ENCODE assay signal across 20 cellular contexts in the genomic region with DNA sequence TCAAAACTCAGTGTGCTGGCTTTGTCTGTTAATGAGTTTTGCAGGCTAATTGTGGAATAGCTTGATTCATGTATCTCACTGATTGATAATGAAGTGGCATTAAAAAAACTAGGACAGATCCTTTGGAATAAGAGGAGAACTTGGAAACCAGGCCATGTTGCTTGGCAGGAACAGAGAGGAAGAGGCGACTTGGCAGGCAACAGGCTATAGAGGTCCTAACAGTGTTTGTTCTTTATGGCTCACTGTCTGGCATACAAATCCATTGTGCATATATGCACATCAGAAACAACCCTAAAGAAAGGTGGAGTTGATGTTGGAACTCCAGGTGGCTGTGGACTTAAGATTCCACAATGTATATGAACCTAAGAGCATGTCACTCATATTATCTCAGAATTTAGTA. TPM values are rescaled to one million over a fixed set of nuclear protein-coding genes. Genes with fewer than 3 reads are reported as not detected.
DNase-seq lines count a peak whose midpoint lies in the region; ATAC-seq and FAIRE-seq lines count a peak whose summit lies in the region.
"Had no signal": no experiment of that assay in that cellular context is flagged by ENCODE, and none has a peak within 500 bp of the region (broad histone marks: within the 10 kb centered on the region; RNA-seq: fewer than 3 reads in every experiment).

No MANE protein-coding gene starts in this region.

- H3K4me3 Mint-ChIP-seq in activated T-helper 2 cell treated with anti-CD3 and anti-CD28 coated beads, Interferon-gamma antibody, Interleukin-2, Interleukin-4, amounts not matched to agents 10 μg/mL and 5 μg/mL and 100 μg/mL, durations not matched to agents 14 hours and 24 hours and 36 hours (ENCODE audit: low read depth), result no peak overlapping the region
- H3K4me3 Mint-ChIP-seq: CD4-positive, alpha-beta memory T cell; HFFc6 had no signal

- H3K27ac Mint-ChIP-seq in activated T-helper 2 cell treated with anti-CD3 and anti-CD28 coated beads, Interferon-gamma antibody, Interleukin-2, Interleukin-4, amounts not matched to agents 10 μg/mL and 5 μg/mL and 100 μg/mL, durations not matched to agents 14 hours and 24 hours and 36 hours, result no peak overlapping the region
- H3K27ac Mint-ChIP-seq: CD4-positive, alpha-beta memory T cell; HFFc6 had no signal

- H3K9me3 Mint-ChIP-seq in activated T-helper 2 cell treated with anti-CD3 and anti-CD28 coated beads, Interferon-gamma antibody, Interleukin-2, Interleukin-4, amounts not matched to agents 10 μg/mL and 5 μg/mL and 100 μg/mL, durations not matched to agents 14 hours and 24 hours and 36 hours, result no peaks in the 10 kb centered on the region
- H3K9me3 Mint-ChIP-seq: HFFc6 had no signal

- H3K36me3 ChIP-seq in MG63, result no peaks in the 10 kb centered on the region
- H3K36me3 ChIP-seq: HAP-1 had no signal

- H3K4me3 ChIP-seq in MG63, result no peak overlapping the region
- H3K4me3 ChIP-seq: HAP-1 had no signal

- no peaks in the 10 kb centered on the region for H3K27me3 ChIP-seq in MG63

- DNase-seq in MG63 (peak; percentile 14), left colon (no peak), pons (ENCODE audit: low spot score) (peak; percentile 22), RCC 7860 (ENCODE audit: low spot score) (no peak)
- no peak for DNase-seq in activated T-helper 2 cell treated with anti-CD3 and anti-CD28 coated beads, Interferon-gamma antibody, Interleukin-2, Interleukin-4, amounts not matched to agents 10 μg/mL and 5 μg/mL and 100 μg/mL, durations not matched to agents 14 hours and 24 hours and 36 hours (ENCODE audit: low spot score)
- no peak for DNase-seq in stimulated activated CD8-positive, alpha-beta memory T cell treated with anti-CD3 and anti-CD28 coated beads, Interleukin-4, amount 100 ng/mL, for 48 hours
- DNase-seq: Calu3; CD4-positive, alpha-beta memory T cell; COR-L47; DMS53; DMS79 treated with DMSO at 0.1 percent for 48 hours; GOT3; HFFc6 had no signal

- no peaks in the 10 kb centered on the region for H3K27me3 Mint-ChIP-seq in activated T-helper 2 cell treated with anti-CD3 and anti-CD28 coated beads, Interferon-gamma antibody, Interleukin-2, Interleukin-4, amounts not matched to agents 10 μg/mL and 5 μg/mL and 100 μg/mL, durations not matched to agents 14 hours and 24 hours and 36 hours (ENCODE audit: low read depth)

- intact Hi-C loops in left colon (cut with DNase I, micrococcal nuclease), result no loop called here
- intact Hi-C loops in activated T-helper 2 cell treated with anti-CD3 and anti-CD28 coated beads, Interferon-gamma antibody, Interleukin-2, Interleukin-4, amounts not matched to agents 10 μg/mL and 5 μg/mL and 100 μg/mL, durations not matched to agents 14 hours and 24 hours and 36 hours (cut with micrococcal nuclease), result no loop called here

- H3K36me3 Mint-ChIP-seq in activated T-helper 2 cell treated with anti-CD3 and anti-CD28 coated beads, Interferon-gamma antibody, Interleukin-2, Interleukin-4, amounts not matched to agents 10 μg/mL and 5 μg/mL and 100 μg/mL, durations not matched to agents 14 hours and 24 hours and 36 hours (ENCODE audit: low read depth), result no peaks in the 10 kb centered on the region
- H3K36me3 Mint-ChIP-seq: CD4-positive, alpha-beta memory T cell had no signal

- H3K9me3 ChIP-seq in MG63, result no peaks in the 10 kb centered on the region
- H3K9me3 ChIP-seq: HAP-1 had no signal

- FAIRE-seq in RCC 7860 (lab: Jason Lieb, UNC), result no peak
- FAIRE-seq: G401.6, GM12892, H54 had no signal

- ATAC-seq in left colon, result peak; percentile 68

- H3K4me1 Mint-ChIP-seq in activated T-helper 2 cell treated with anti-CD3 and anti-CD28 coated beads, Interferon-gamma antibody, Interleukin-2, Interleukin-4, amounts not matched to agents 10 μg/mL and 5 μg/mL and 100 μg/mL, durations not matched to agents 14 hours and 24 hours and 36 hours (ENCODE audit: low read depth), result no peaks in the 10 kb centered on the region
- H3K4me1 Mint-ChIP-seq: CD4-positive, alpha-beta memory T cell had no signal

RNA-seq across cellular contexts. Expression of gene OR9I1, which starts 17.5 kb away (rescaled TPM):
- total RNA-seq in MG63 (2014; rRNA removed; shearing (Covaris generic); ENCODE audit: low replicate concordance), result not detected in 2 replicates
- total RNA-seq in left colon, result not detected
- not detected in 2 replicates for total RNA-seq in activated T-helper 2 cell treated with anti-CD3 and anti-CD28 coated beads, Interferon-gamma antibody, Interleukin-2, Interleukin-4, amounts not matched to agents 10 μg/mL and 5 μg/mL and 100 μg/mL, durations not matched to agents 14 hours and 24 hours and 36 hours
- total RNA-seq: A172; A673; Calu3; CD4-positive, alpha-beta memory T cell; Daoy; HFFc6 had no signal

RNA-seq across cellular contexts. Expression of gene OR9Q2, which starts 46.1 kb away (rescaled TPM):
- not detected in 2 replicates for total RNA-seq in MG63 (2014; rRNA removed; shearing (Covaris generic); ENCODE audit: low replicate concordance)
- total RNA-seq in left colon, result not detected
- total RNA-seq in activated T-helper 2 cell treated with anti-CD3 and anti-CD28 coated beads, Interferon-gamma antibody, Interleukin-2, Interleukin-4, amounts not matched to agents 10 μg/mL and 5 μg/mL and 100 μg/mL, durations not matched to agents 14 hours and 24 hours and 36 hours, result not detected in 2 replicates
- total RNA-seq: A172; A673; Calu3; CD4-positive, alpha-beta memory T cell; Daoy; HFFc6 had no signal

Comparison
In these comparisons a context has a peak if more than half of its experiments do, and no peak if none do; other contexts are left out.
1. DNase-seq: peak in MG63 (single experiment) and pons (single experiment); none in left colon (0 of 2), activated T-helper 2 cell treated with anti-CD3 and anti-CD28 coated beads, Interferon-gamma antibody, Interleukin-2, Interleukin-4, amounts not matched to agents 10 μg/mL and 5 μg/mL and 100 μg/mL, durations not matched to agents 14 hours and 24 hours and 36 hours (single experiment), RCC 7860 (single experiment) and stimulated activated CD8-positive, alpha-beta memory T cell treated with anti-CD3 and anti-CD28 coated beads, Interleukin-4, amount 100 ng/mL, for 48 hours (single experiment).